8 cellular contexts compared by ENCODE assay signal in the genomic region with DNA sequence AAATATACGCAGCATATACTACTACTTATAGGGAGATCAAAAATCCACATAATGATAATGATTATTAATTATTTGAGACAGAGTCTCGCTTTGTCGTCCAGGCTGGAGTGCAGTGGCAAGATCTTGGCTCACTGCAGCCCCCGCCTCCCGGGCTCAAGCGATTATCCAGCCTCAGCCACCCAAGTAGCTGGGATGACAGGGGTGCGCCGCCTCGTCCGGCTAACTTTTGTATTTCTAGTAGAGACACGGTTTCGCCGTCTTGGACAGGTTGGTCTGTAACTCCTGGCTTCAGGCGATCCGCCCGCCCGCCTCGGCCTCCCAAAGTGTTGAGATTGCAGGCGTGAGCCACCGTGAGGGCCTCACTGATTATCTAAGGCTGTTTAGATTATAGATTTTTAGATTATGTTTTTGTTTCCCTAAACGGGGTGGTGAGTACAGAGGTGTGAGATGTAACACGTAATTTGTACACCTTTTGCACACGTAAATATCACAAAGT. TPM values are rescaled to one million over a fixed set of nuclear protein-coding genes. Genes with fewer than 3 reads are reported as not detected.
DNase-seq lines count a peak whose midpoint lies in the region; ATAC-seq and TF ChIP-seq lines count a peak whose summit lies in the region.

No MANE protein-coding gene starts in this region.

- no peak overlapping the region for H3K9ac ChIP-seq in BLaER1
- H3K9ac ChIP-seq in neural progenitor cell = no peak overlapping the region

- TF ChIP-seq CTCF in Panc1 (IDR thresholded peaks at IDR 0.05) = no peak
- no peak for TF ChIP-seq CTCF in dorsolateral prefrontal cortex (IDR thresholded peaks at IDR 0.05 in 54 of 56, conservative IDR thresholded peaks at IDR 0.05 in 2 of 56; ENCODE audit: low read depth in 1 of 56, partially characterized antibody in 56 of 56)
- TF ChIP-seq CTCF in neural progenitor cell (IDR thresholded peaks at IDR 0.05) = no peak
- no peak for TF ChIP-seq CTCF in GM10248 (IDR thresholded peaks at IDR 0.05; ENCODE audit: control extremely low read depth, extremely low read depth, low read depth, missing control alignments)
- TF ChIP-seq CTCF in GM20000 (IDR thresholded peaks at IDR 0.05; ENCODE audit: extremely low read depth, missing control alignments) = no peak

- H3K36me3 Mint-ChIP-seq in neural progenitor cell = peaks cover 5% of the 10 kb centered on the region

- no peaks in the 10 kb centered on the region for H3K27me3 Mint-ChIP-seq in neural progenitor cell (ENCODE audit: insufficient read depth, low read depth)

- peaks cover 4% of the 10 kb centered on the region for H3K9me3 Mint-ChIP-seq in neural progenitor cell

- H3K4me1 Mint-ChIP-seq in neural progenitor cell = peaks cover 28% of the 10 kb centered on the region

- peaks cover 42% of the 10 kb centered on the region for H3K4me1 ChIP-seq in BLaER1
- peaks cover 17% of the 10 kb centered on the region for H3K4me1 ChIP-seq in Panc1 (ENCODE audit: control insufficient read depth, insufficient read depth, low read length)
- H3K4me1 ChIP-seq in neural progenitor cell = no peaks in the 10 kb centered on the region

- in situ Hi-C loops in Panc1 (cut with HindIII; ENCODE audit: low pct_unique_long_range_greater_than_20kb, low sequenced_read_pairs) = no loop called here

- H3K79me2 ChIP-seq in neural progenitor cell (ENCODE audit: low read depth) = peaks cover 41% of the 10 kb centered on the region

- H3K9me3 ChIP-seq in BLaER1 = no peaks in the 10 kb centered on the region
- no peaks in the 10 kb centered on the region for H3K9me3 ChIP-seq in Panc1 (ENCODE audit: control insufficient read depth, insufficient read depth, low read depth, low read length)
- no peaks in the 10 kb centered on the region for H3K9me3 ChIP-seq in neural progenitor cell (ENCODE audit: low read depth)

- no TSS peak for BruUV-seq in Panc1 (replicated peaks; lab: Mats Ljungman, UMichigan)

- H3K4me2 ChIP-seq in BLaER1 = peak overlapping the region; percentile 95
- no peak overlapping the region for H3K4me2 ChIP-seq in neural progenitor cell

- H3K36me3 ChIP-seq in BLaER1 (no peaks in the 10 kb centered on the region; the same call in 1 of the 2 replicates), Panc1 (ENCODE audit: control insufficient read depth, insufficient read depth, low read length) (no peaks in the 10 kb centered on the region), neural progenitor cell (no peaks in the 10 kb centered on the region)

- H4K20me1 ChIP-seq in BLaER1 (peaks cover 42% of the 10 kb centered on the region), neural progenitor cell (ENCODE audit: low read depth) (peaks cover 18% of the 10 kb centered on the region)

- H3K4me3 Mint-ChIP-seq in neural progenitor cell = peak overlapping the region; percentile 92

- ATAC-seq in Panc1 (no peak), GM21529 (IDR thresholded peaks at IDR 0.05; ENCODE audit: unreplicated experiment) (no peak)

- H3K27me3 ChIP-seq in BLaER1 (no peaks in the 10 kb centered on the region), Panc1 (ENCODE audit: control insufficient read depth, insufficient read depth, low read length) (no peaks in the 10 kb centered on the region), dorsolateral prefrontal cortex (no peaks in the 10 kb centered on the region), neural progenitor cell (no peaks in the 10 kb centered on the region)

- H3K4me3 ChIP-seq in BLaER1 (no peak overlapping the region), Panc1 (ENCODE audit: low read depth in 2 of 2, low read length in 2 of 2) (peak overlapping the region; percentile 33 to 70), dorsolateral prefrontal cortex (peak overlapping the region in 41 of 59 donors; percentile 16 to 96 (median 81)), neural progenitor cell (no peak overlapping the region)

- peak overlapping the region; percentile 39; the same call in 1 of the 2 replicates for H3K27ac ChIP-seq in BLaER1
- peak overlapping the region; percentile 82 for H3K27ac ChIP-seq in Panc1 (ENCODE audit: low read length)
- peak overlapping the region; percentile 59 to 99 (median 93) for H3K27ac ChIP-seq in dorsolateral prefrontal cortex
- peak overlapping the region; percentile 39 for H3K27ac ChIP-seq in neural progenitor cell

- H3F3A ChIP-seq in neural progenitor cell (ENCODE audit: low read depth) = peaks cover 25% of the 10 kb centered on the region

- intact Hi-C loops in Panc1 (cut with micrococcal nuclease; ENCODE audit: unreplicated experiment) (no loop called here), dorsolateral prefrontal cortex (cut with DNase I) (loop anchor here in 1 of 2 donors (2.0 kb wide), 1 partner anchor 52 kb away; no protein-coding TSS in a partner anchor)

- peak overlapping the region; percentile 88 for H3K27ac Mint-ChIP-seq in neural progenitor cell

- CTCF ChIA-PET in Panc1 (lab: Charles Lee) (no interaction called here), GM10248 (lab: Yijun Ruan, JAX) (interaction anchor here (0.7 to 1.0 kb wide), 3 partner anchors 13 to 48 kb away, joined by 3 read pairs; no protein-coding TSS in a partner anchor)

- POLR2A ChIA-PET in Panc1 (lab: Charles Lee) (no interaction called here), GM10248 (lab: Yijun Ruan, JAX) (interaction anchor here (0.5 to 1.2 kb wide), 10 partner anchors 9 to 710 kb away, joined by 3 to 8 read pairs (median 4); no protein-coding TSS in a partner anchor)

- DNase-seq in Panc1 (ENCODE audit: low read depth, low spot score) (no peak), dorsolateral prefrontal cortex (peak in 8 of 10 donors; percentile 7 to 53 (median 38)), neural progenitor cell (ENCODE audit: low spot score) (peak; percentile 27), GM10248 (ENCODE audit: extremely low spot score) (no peak), GM20000 (ENCODE audit: low spot score) (no peak), islet precursor cell (no peak)

- no peak overlapping the region for H2AFZ ChIP-seq in neural progenitor cell (replicated peaks)

RNA-seq across cellular contexts. Expression of a gene that starts 0.5 kb away (rescaled TPM):
- 13.4 TPM for total RNA-seq in Panc1 (2021; ENCODE audit: unreplicated experiment)
- polyA plus RNA-seq in Panc1 (2012; ENCODE audit: insufficient read length) = 6.7 TPM
- total RNA-seq in dorsolateral prefrontal cortex = 10 to 100 TPM in 59 of 120 experiments, 1 to 10 TPM in 61; 5.8 to 21.0 (median 10.0) TPM
- total RNA-seq in neural progenitor cell (ENCODE audit: low replicate concordance) = 19.0 and 20.8 TPM in 2 replicates

RNA-seq across cellular contexts. Expression of a gene that starts 50.0 kb away (rescaled TPM):
- total RNA-seq in Panc1 (2021; ENCODE audit: unreplicated experiment) (26.5 TPM), dorsolateral prefrontal cortex (10 to 100 TPM; 15.4 to 35.6 (median 20.9) TPM), neural progenitor cell (ENCODE audit: low replicate concordance) (1.9 and 7.3 TPM in 2 replicates)
- polyA plus RNA-seq in Panc1 (2012; ENCODE audit: insufficient read length) = 16.2 TPM

Comparison
In these comparisons a context has a peak if more than half of its experiments do, and no peak if none do; other contexts are left out.
1. H3K27ac ChIP-seq: peak in every context shown above with its lines; median percentile 93 in dorsolateral prefrontal cortex; 82 in Panc1; 39 in BLaER1; 39 in neural progenitor cell.
2. H3K4me3 ChIP-seq: peak in Panc1 (2 of 2) and dorsolateral prefrontal cortex (41 of 59); none in BLaER1 (single experiment) and neural progenitor cell (single experiment).
3. DNase-seq: peak in dorsolateral prefrontal cortex (8 of 10) and neural progenitor cell (single experiment); none in Panc1 (single experiment), GM10248 (single experiment), GM20000 (single experiment) and islet precursor cell (single experiment).